34 cellular contexts compared by ENCODE assay signal in the genomic region with DNA sequence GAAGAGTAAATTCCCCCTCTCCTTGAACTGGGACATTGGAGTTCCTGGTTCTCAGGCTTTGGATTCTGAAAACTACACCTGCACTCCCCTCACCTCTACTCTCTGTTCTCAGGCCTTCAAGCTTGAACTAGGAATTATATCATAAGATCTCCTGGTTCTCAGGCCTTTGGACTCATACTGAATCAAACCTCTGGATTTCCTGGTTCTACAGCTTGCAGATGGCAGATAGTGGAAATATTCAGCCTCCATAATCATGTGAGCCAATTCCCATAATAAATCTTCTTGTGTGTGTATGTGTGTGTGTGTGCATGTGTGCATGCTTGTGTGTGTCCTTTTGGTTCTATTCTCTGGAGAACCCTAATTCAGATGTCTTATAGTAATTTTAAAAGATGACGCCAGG.
"Had no signal": no experiment of that assay in that cellular context is flagged by ENCODE, and none has a peak within 500 bp of the region (broad histone marks: within the 10 kb centered on the region; RNA-seq: fewer than 3 reads in every experiment).

No MANE protein-coding gene starts in this region.

- DNase-seq: Karpas-422, Kasumi-1, MG63, MM.1S, MV-4-11, NCI-H1048, NCI-H1092, NCI-H1092 treated with DMSO at 0.1 percent for 48 hours, NCI-H1105, NCI-H1105 treated with DMSO at 0.1 percent for 48 hours, NCI-H1417, NCI-H1417 treated with DMSO at 0.1 percent for 48 hours, NCI-H1436, NCI-H1436 treated with DMSO at 0.1 percent for 48 hours, NCI-H146, NCI-H1694, NCI-H1694 treated with DMSO at 0.1 percent for 48 hours, NCI-H187, NCI-H187 treated with DMSO at 0.1 percent for 48 hours, NCI-H1930, NCI-H2029, NCI-H2029 treated with DMSO at 0.1 percent for 48 hours, NCI-H2081, NCI-H2081 treated with DMSO at 0.1 percent for 48 hours, NCI-H2107, NCI-H2171, NCI-H2171 treated with DMSO at 0.1 percent for 48 hours, NCI-H2227 treated with DMSO at 0.1 percent for 48 hours, NCI-H226, NCI-H345, NCI-H446, NCI-H446 treated with DMSO at 0.1 percent for 48 hours, NCI-H510A had no signal

- H3K9me3 ChIP-seq: MG63 had no signal

- H3K36me3 ChIP-seq: MG63 had no signal

- H3K4me3 ChIP-seq: MG63 had no signal

- H3K27ac ChIP-seq: KMS-11 had no signal
